Comparison of ENCODE assay signal across 33 cellular contexts in the genomic region with DNA sequence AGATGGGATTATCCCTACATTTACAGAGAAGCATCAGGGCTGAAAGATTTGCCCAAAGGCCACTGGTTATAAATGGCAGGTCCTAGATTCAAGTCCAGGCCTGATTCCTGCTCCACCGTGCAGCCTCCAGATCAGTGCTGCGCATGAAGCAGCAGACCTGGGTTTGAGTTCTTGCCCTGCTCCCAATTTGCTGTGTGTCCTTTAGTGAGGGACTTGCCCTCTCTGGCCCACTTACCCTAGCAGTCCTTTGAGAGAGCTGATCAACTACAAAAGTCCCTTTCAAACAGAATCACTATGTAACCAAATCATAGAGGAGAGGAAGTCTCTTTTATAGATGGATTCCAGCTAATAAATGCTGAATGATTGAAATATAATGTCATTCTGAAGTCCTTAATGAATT.
"Had no signal": no experiment of that assay in that cellular context is flagged by ENCODE, and none has a peak within 500 bp of the region (broad histone marks: within the 10 kb centered on the region; RNA-seq: fewer than 3 reads in every experiment).

No MANE protein-coding gene starts in this region.

- DNase-seq: activated CD4-positive, alpha-beta T cell treated with anti-CD3 and anti-CD28 coated beads, Interleukin-2, amount 10 ng/mL, durations not matched to agents 24 days and 14 days; activated CD4-positive, alpha-beta T cell treated with anti-CD3 and anti-CD28 coated beads, Interleukin-2, amount 50 U/mL, for 4 hours; activated CD8-positive, alpha-beta T cell treated with anti-CD3 and anti-CD28 coated beads for 36 hours; activated effector memory CD4-positive, alpha-beta T cell treated with anti-CD3 and anti-CD28 coated beads, Interleukin-2, amount 50 U/mL, for 16 hours; activated naive CD4-positive, alpha-beta T cell treated with Interleukin-2 at 50 U/mL for 16 hours; activated naive CD8-positive, alpha-beta T cell treated with anti-CD3 and anti-CD28 coated beads, Interleukin-2, amount 10 ng/mL, durations not matched to agents 7 days and 5 days; activated T-cell treated with anti-CD3 and anti-CD28 coated beads, Interleukin-2, amount 50 U/mL, for 1 hour; activated T-cell treated with anti-CD3 and anti-CD28 coated beads, Interleukin-2, amount 50 U/mL, for 72 hours; caudate nucleus; cerebellar nuclear complex; MM.1S; MV-4-11; NCI-H1092; NCI-H1417; NCI-H146; NCI-H187; NCI-H2029 treated with DMSO at 0.1 percent for 48 hours; NCI-H2107; NCI-H2171; NCI-H446; NCI-H524; SHP77; SK-N-SH had no signal

- H3K4me2 ChIP-seq: KMS-11, SK-N-SH had no signal

- H3K9ac ChIP-seq: KMS-11, SK-N-SH had no signal

- H3K4me3 ChIP-seq: SJSA1 had no signal

- H3K9me3 Mint-ChIP-seq: activated CD4-positive, alpha-beta T cell treated with anti-CD3 and anti-CD28 coated beads, Interleukin-2, amount 10 ng/mL, durations not matched to agents 24 days and 14 days; activated CD8-positive, alpha-beta T cell treated with anti-CD3 and anti-CD28 coated beads for 36 hours; activated naive CD4-positive, alpha-beta T cell treated with anti-CD3 and anti-CD28 coated beads, Interleukin-2, amount 50 U/mL, for 24 hours; activated naive CD8-positive, alpha-beta T cell treated with anti-CD3 and anti-CD28 coated beads, Interleukin-2, amount 10 ng/mL, durations not matched to agents 7 days and 5 days; activated T-cell treated with anti-CD3 and anti-CD28 coated beads, Interleukin-2, amount 50 U/mL, for 72 hours; activated T-helper 17 cell treated with anti-CD3 and anti-CD28 coated beads, Interleukin-2, amount 50 U/mL, for 72 hours; brain; T-helper 1 cell treated with Interleukin-12 subunit alpha and Interleukin-12 subunit beta and Interleukin-4 antibody, amounts not matched to agents 30 μg/mL and 1 μg/mL, for 36 hours; T-helper 2 cell treated with Interferon-gamma antibody and Interleukin-4, amounts not matched to agents 5 μg/mL and 100 μg/mL, for 36 hours had no signal

- H3K27ac ChIP-seq: KMS-11, SJSA1 had no signal

- H3K36me3 ChIP-seq: SJSA1 had no signal

- H3K27me3 ChIP-seq: SJSA1 had no signal

- H3K36me3 Mint-ChIP-seq: activated naive CD4-positive, alpha-beta T cell treated with anti-CD3 and anti-CD28 coated beads, Interleukin-2, amount 50 U/mL, for 24 hours; activated naive CD8-positive, alpha-beta T cell treated with anti-CD3 and anti-CD28 coated beads, Interleukin-2, amount 10 ng/mL, durations not matched to agents 7 days and 5 days; brain had no signal

- H3K27ac Mint-ChIP-seq: activated CD4-positive, alpha-beta T cell treated with anti-CD3 and anti-CD28 coated beads, Interleukin-2, amount 10 ng/mL, durations not matched to agents 24 days and 14 days; activated CD8-positive, alpha-beta T cell treated with anti-CD3 and anti-CD28 coated beads for 36 hours; activated naive CD4-positive, alpha-beta T cell treated with anti-CD3 and anti-CD28 coated beads, Interleukin-2, amount 50 U/mL, for 24 hours; activated naive CD8-positive, alpha-beta T cell treated with anti-CD3 and anti-CD28 coated beads, Interleukin-2, amount 10 ng/mL, durations not matched to agents 7 days and 5 days; activated T-cell treated with anti-CD3 and anti-CD28 coated beads, Interleukin-2, amount 50 U/mL, for 72 hours; activated T-helper 17 cell treated with anti-CD3 and anti-CD28 coated beads, Interleukin-2, amount 50 U/mL, for 72 hours; brain; T-helper 1 cell treated with Interleukin-12 subunit alpha and Interleukin-12 subunit beta and Interleukin-4 antibody, amounts not matched to agents 30 μg/mL and 1 μg/mL, for 36 hours; T-helper 2 cell treated with Interferon-gamma antibody and Interleukin-4, amounts not matched to agents 5 μg/mL and 100 μg/mL, for 36 hours had no signal

- H3K4me1 Mint-ChIP-seq: activated naive CD4-positive, alpha-beta T cell treated with anti-CD3 and anti-CD28 coated beads, Interleukin-2, amount 50 U/mL, for 24 hours; activated T-helper 17 cell treated with anti-CD3 and anti-CD28 coated beads, Interleukin-2, amount 50 U/mL, for 72 hours had no signal

- ATAC-seq: activated CD8-positive, alpha-beta T cell treated with anti-CD3 and anti-CD28 coated beads for 36 hours; activated T-cell treated with anti-CD3 and anti-CD28 coated beads, Interleukin-2, amount 50 U/mL, for 72 hours; activated T-helper 17 cell treated with anti-CD3 and anti-CD28 coated beads, Interleukin-2, amount 50 U/mL, for 72 hours; Panc1 had no signal

- H3K9me3 ChIP-seq: SJSA1, SK-N-SH had no signal

- FAIRE-seq: bronchial epithelial cell, TTC549 had no signal

- H3K4me3 Mint-ChIP-seq: activated CD4-positive, alpha-beta T cell treated with anti-CD3 and anti-CD28 coated beads, Interleukin-2, amount 10 ng/mL, durations not matched to agents 24 days and 14 days; activated CD8-positive, alpha-beta T cell treated with anti-CD3 and anti-CD28 coated beads for 36 hours; activated naive CD4-positive, alpha-beta T cell treated with anti-CD3 and anti-CD28 coated beads, Interleukin-2, amount 50 U/mL, for 24 hours; activated naive CD8-positive, alpha-beta T cell treated with anti-CD3 and anti-CD28 coated beads, Interleukin-2, amount 10 ng/mL, durations not matched to agents 7 days and 5 days; activated T-cell treated with anti-CD3 and anti-CD28 coated beads, Interleukin-2, amount 50 U/mL, for 72 hours; activated T-helper 17 cell treated with anti-CD3 and anti-CD28 coated beads, Interleukin-2, amount 50 U/mL, for 72 hours; brain; T-helper 1 cell treated with Interleukin-12 subunit alpha and Interleukin-12 subunit beta and Interleukin-4 antibody, amounts not matched to agents 30 μg/mL and 1 μg/mL, for 36 hours; T-helper 2 cell treated with Interferon-gamma antibody and Interleukin-4, amounts not matched to agents 5 μg/mL and 100 μg/mL, for 36 hours had no signal

- H3K27me3 Mint-ChIP-seq: activated CD4-positive, alpha-beta T cell treated with anti-CD3 and anti-CD28 coated beads, Interleukin-2, amount 10 ng/mL, durations not matched to agents 24 days and 14 days; activated CD8-positive, alpha-beta T cell treated with anti-CD3 and anti-CD28 coated beads for 36 hours; activated naive CD4-positive, alpha-beta T cell treated with anti-CD3 and anti-CD28 coated beads, Interleukin-2, amount 50 U/mL, for 24 hours; activated naive CD8-positive, alpha-beta T cell treated with anti-CD3 and anti-CD28 coated beads, Interleukin-2, amount 10 ng/mL, durations not matched to agents 7 days and 5 days; activated T-helper 17 cell treated with anti-CD3 and anti-CD28 coated beads, Interleukin-2, amount 50 U/mL, for 72 hours had no signal
